Comparison of ENCODE assay signal across 8 cellular contexts in genomic region chr10:13527864-13528137, GRCh38. TPM values are rescaled to one million over a fixed set of nuclear protein-coding genes. Genes with fewer than 3 reads are reported as not detected.
DNase-seq lines count a peak whose midpoint lies in the region; TF ChIP-seq lines count a peak whose summit lies in the region.

No MANE protein-coding gene starts in this region.

- no peak overlapping the region for H3K4ac ChIP-seq in H9 (ENCODE audit: low read depth, low read length)

- H3K27me3 ChIP-seq in H9 (ENCODE audit: insufficient read depth, low read length) (peaks cover 13% of the 10 kb centered on the region; the same call in 1 of the 2 replicates), skeletal muscle tissue (ENCODE audit: control insufficient read depth in 3 of 3, insufficient read depth in 3 of 3, low read length in 3 of 3) (no peaks in the 10 kb centered on the region)

- H3K9me3 ChIP-seq in H9 (ENCODE audit: control insufficient read depth, low read depth, low read length) (no peaks in the 10 kb centered on the region), skeletal muscle tissue (ENCODE audit: control insufficient read depth in 3 of 3, low read length in 3 of 3) (no peaks in the 10 kb centered on the region)

- no peak for DNase-seq in H9
- no peak for DNase-seq in activated T-helper 1 cell treated with anti-CD3 and anti-CD28 coated beads, Interleukin-12 subunit alpha, Interleukin-12 subunit beta, Interleukin-2, Interleukin-4 antibody, amounts not matched to agents 30 ng/mL and 10 ng/mL and 1 ng/mL, durations not matched to agents 14 hours and 24 hours and 36 hours (ENCODE audit: low spot score)
- DNase-seq in SKM-1 (lab: John Stamatoyannopoulos, UW; ENCODE audit: unreplicated experiment): no peak
- no peak for DNase-seq in SHP77 (lab: John Stamatoyannopoulos, UW)
- DNase-seq in GM03348 (ENCODE audit: low spot score): no peak
- no peak for DNase-seq in NK-92 (lab: John Stamatoyannopoulos, UW; ENCODE audit: unreplicated experiment)

- peaks cover 0 to 7% (median 2%) of the 10 kb centered on the region in 3 experiments; a peak in 2 of 7 replicates for H3K36me3 Mint-ChIP-seq in H9 (ENCODE audit: insufficient read depth in 1 of 3, low read depth in 3 of 3)
- H3K36me3 Mint-ChIP-seq in activated T-helper 1 cell treated with anti-CD3 and anti-CD28 coated beads, Interleukin-12 subunit alpha, Interleukin-12 subunit beta, Interleukin-2, Interleukin-4 antibody, amounts not matched to agents 30 ng/mL and 10 ng/mL and 1 ng/mL, durations not matched to agents 14 hours and 24 hours and 36 hours (ENCODE audit: low read depth): no peaks in the 10 kb centered on the region

- H2BK20ac ChIP-seq in H9 (ENCODE audit: low read depth, low read length, poor library complexity, severe bottlenecking): no peak overlapping the region

- H4K20me1 ChIP-seq in H9 (ENCODE audit: control insufficient read depth, insufficient read depth, insufficient read length): no peaks in the 10 kb centered on the region

- no peak for TF ChIP-seq CTCF in H9 (conservative IDR thresholded peaks at IDR 0.05)

- no CpG with 5 or more reads among the region's 6 CpGs for WGBS in H9 (ENCODE audit: extremely low coverage, insufficient read length, low lambda C conversion rate)

- H3K9me3 Mint-ChIP-seq in H9: peaks cover 0 to 2% of the 10 kb centered on the region in 2 experiments; a peak in 1 of 5 replicates
- no peaks in the 10 kb centered on the region for H3K9me3 Mint-ChIP-seq in activated T-helper 1 cell treated with anti-CD3 and anti-CD28 coated beads, Interleukin-12 subunit alpha, Interleukin-12 subunit beta, Interleukin-2, Interleukin-4 antibody, amounts not matched to agents 30 ng/mL and 10 ng/mL and 1 ng/mL, durations not matched to agents 14 hours and 24 hours and 36 hours

- H3K23me2 ChIP-seq in H9 (ENCODE audit: insufficient read length, low read depth, low read length, poor library complexity, severe bottlenecking): no peaks in the 10 kb centered on the region

- no peak overlapping the region for H2BK120ac ChIP-seq in H9 (ENCODE audit: low read depth, low read length, poor library complexity, severe bottlenecking)

- no peak overlapping the region for H4K91ac ChIP-seq in H9 (ENCODE audit: insufficient read length, low read depth, low read length)

- H3K79me2 ChIP-seq in H9 (ENCODE audit: insufficient read depth, low read length): no peaks in the 10 kb centered on the region

- H3K79me1 ChIP-seq in H9 (ENCODE audit: insufficient read depth, low read depth, low read length, poor library complexity, severe bottlenecking): no peaks in the 10 kb centered on the region

- no peak overlapping the region for H3K56ac ChIP-seq in H9 (ENCODE audit: insufficient read length, low read depth, low read length)

- peak overlapping the region; percentile 71 to 83 for H3K4me3 Mint-ChIP-seq in H9
- H3K4me3 Mint-ChIP-seq in activated T-helper 1 cell treated with anti-CD3 and anti-CD28 coated beads, Interleukin-12 subunit alpha, Interleukin-12 subunit beta, Interleukin-2, Interleukin-4 antibody, amounts not matched to agents 30 ng/mL and 10 ng/mL and 1 ng/mL, durations not matched to agents 14 hours and 24 hours and 36 hours: peak overlapping the region; percentile 63

- H3K27ac ChIP-seq in H9 (ENCODE audit: insufficient read length, low read depth, low read length) (no peak overlapping the region), skeletal muscle tissue (ENCODE audit: low read depth, low read length) (no peak overlapping the region)

- no peak overlapping the region for H3T11ph ChIP-seq in H9 (ENCODE audit: low read length)

- H3K14ac ChIP-seq in H9 (ENCODE audit: insufficient read depth, low read length): no peak overlapping the region

- H3K27ac Mint-ChIP-seq in H9: no peak overlapping the region
- no peak overlapping the region for H3K27ac Mint-ChIP-seq in activated T-helper 1 cell treated with anti-CD3 and anti-CD28 coated beads, Interleukin-12 subunit alpha, Interleukin-12 subunit beta, Interleukin-2, Interleukin-4 antibody, amounts not matched to agents 30 ng/mL and 10 ng/mL and 1 ng/mL, durations not matched to agents 14 hours and 24 hours and 36 hours

- H3K23ac ChIP-seq in H9 (ENCODE audit: insufficient read length, low read depth, low read length): no peak overlapping the region

- H2AK5ac ChIP-seq in H9 (ENCODE audit: insufficient read length, low read length): no peak overlapping the region

- H3K4me3 ChIP-seq in iPS-11a (ENCODE audit: low read depth, low read length): peak overlapping the region; percentile 29
- peak overlapping the region; percentile 69 to 73 (median 70) for H3K4me3 ChIP-seq in skeletal muscle tissue (ENCODE audit: low read length in 3 of 3)

- intact Hi-C loops in activated T-helper 1 cell treated with anti-CD3 and anti-CD28 coated beads, Interleukin-12 subunit alpha, Interleukin-12 subunit beta, Interleukin-2, Interleukin-4 antibody, amounts not matched to agents 30 ng/mL and 10 ng/mL and 1 ng/mL, durations not matched to agents 14 hours and 24 hours and 36 hours (cut with micrococcal nuclease): no loop called here

- H3K4me2 ChIP-seq in H9 (ENCODE audit: insufficient read depth, insufficient read length, low read length): peak overlapping the region; percentile 54

- H3K4me1 ChIP-seq in H9 (ENCODE audit: insufficient read depth, low read length) (no peaks in the 10 kb centered on the region), skeletal muscle tissue (ENCODE audit: control insufficient read depth in 3 of 3, insufficient read depth in 3 of 3, low read length in 3 of 3) (peaks cover 12 to 16% (median 13%) of the 10 kb centered on the region in 3 donors)

- H3K18ac ChIP-seq in H9 (ENCODE audit: insufficient read length, low read depth, low read length): no peak overlapping the region

- no peak overlapping the region for H2BK5ac ChIP-seq in H9 (ENCODE audit: insufficient read length, low read length)

- no peak overlapping the region for H4K5ac ChIP-seq in H9 (ENCODE audit: insufficient read length, low read depth, low read length)

- peaks cover 23 to 24% of the 10 kb centered on the region in 2 experiments for H3K4me1 Mint-ChIP-seq in H9
- H3K4me1 Mint-ChIP-seq in activated T-helper 1 cell treated with anti-CD3 and anti-CD28 coated beads, Interleukin-12 subunit alpha, Interleukin-12 subunit beta, Interleukin-2, Interleukin-4 antibody, amounts not matched to agents 30 ng/mL and 10 ng/mL and 1 ng/mL, durations not matched to agents 14 hours and 24 hours and 36 hours (ENCODE audit: low read depth): peaks cover 7% of the 10 kb centered on the region

- no peak overlapping the region for H2AFZ ChIP-seq in H9 (ENCODE audit: low read length)

- peaks cover 42% of the 10 kb centered on the region for H3K27me3 Mint-ChIP-seq in H9 (ENCODE audit: low read depth)
- peaks cover 67% of the 10 kb centered on the region for H3K27me3 Mint-ChIP-seq in activated T-helper 1 cell treated with anti-CD3 and anti-CD28 coated beads, Interleukin-12 subunit alpha, Interleukin-12 subunit beta, Interleukin-2, Interleukin-4 antibody, amounts not matched to agents 30 ng/mL and 10 ng/mL and 1 ng/mL, durations not matched to agents 14 hours and 24 hours and 36 hours (ENCODE audit: insufficient read depth)

- H3K9ac ChIP-seq in H9 (ENCODE audit: extremely low read depth, insufficient read length, low read length) (no peak overlapping the region), skeletal muscle tissue (ENCODE audit: low read depth in 1 of 3, low read length in 3 of 3) (peak overlapping the region; percentile 75 to 81 (median 77))

- H2BK12ac ChIP-seq in H9 (ENCODE audit: insufficient read length, low read depth, low read length): no peak overlapping the region

- H2BK15ac ChIP-seq in H9 (ENCODE audit: low read depth, low read length): no peak overlapping the region

- H3K36me3 ChIP-seq in skeletal muscle tissue (ENCODE audit: control insufficient read depth in 3 of 3, insufficient read depth in 3 of 3, low read length in 3 of 3): peaks cover 2 to 7% (median 6%) of the 10 kb centered on the region in 3 donors

- H4K8ac ChIP-seq in H9 (replicated peaks; ENCODE audit: insufficient read length, low read depth, low read length): no peak overlapping the region

RNA-seq across cellular contexts. Expression of gene BEND7, which starts 1.0 kb away (rescaled TPM):
- total RNA-seq in H9 (2021): 11.6 and 17.7 TPM in 2 replicates
- not detected in 2 replicates for total RNA-seq in activated T-helper 1 cell treated with anti-CD3 and anti-CD28 coated beads, Interleukin-12 subunit alpha, Interleukin-12 subunit beta, Interleukin-2, Interleukin-4 antibody, amounts not matched to agents 30 ng/mL and 10 ng/mL and 1 ng/mL, durations not matched to agents 14 hours and 24 hours and 36 hours
- 6.8 TPM for total RNA-seq in skeletal muscle tissue

RNA-seq across cellular contexts. Expression of gene PRPF18, which starts 59.0 kb away (rescaled TPM):
- total RNA-seq in H9 (2021): 17.1 and 18.5 TPM in 2 replicates
- 24.8 and 25.6 TPM in 2 replicates for total RNA-seq in activated T-helper 1 cell treated with anti-CD3 and anti-CD28 coated beads, Interleukin-12 subunit alpha, Interleukin-12 subunit beta, Interleukin-2, Interleukin-4 antibody, amounts not matched to agents 30 ng/mL and 10 ng/mL and 1 ng/mL, durations not matched to agents 14 hours and 24 hours and 36 hours
- 24.0 TPM for total RNA-seq in skeletal muscle tissue
